ENCODE assay signal across 13 cellular contexts in genomic region chr14:55536208-55536708, GRCh38.
"Had no signal": no experiment of that assay in that cellular context is flagged by ENCODE, and none has a peak within 500 bp of the region (broad histone marks: within the 10 kb centered on the region; RNA-seq: fewer than 3 reads in every experiment).

No MANE protein-coding gene starts in this region.

- H3K36me3 ChIP-seq: ascending aorta, gastroesophageal sphincter, sigmoid colon, upper lobe of right lung, WERI-Rb-1 had no signal

- H3K4me3 ChIP-seq: ascending aorta, gastroesophageal sphincter, sigmoid colon, upper lobe of right lung had no signal

- FAIRE-seq: colon, kidney had no signal

- H3K4me1 ChIP-seq: ascending aorta, gastroesophageal sphincter, sigmoid colon, upper lobe of right lung had no signal

- H3K9me3 ChIP-seq: ascending aorta, upper lobe of right lung had no signal

- H3K27me3 Mint-ChIP-seq: activated CD4-positive, alpha-beta T cell treated with anti-CD3 and anti-CD28 coated beads for 36 hours; activated naive CD8-positive, alpha-beta T cell treated with anti-CD3 and anti-CD28 coated beads, Interleukin-2, amount 10 ng/mL, durations not matched to agents 7 days and 5 days had no signal

- ATAC-seq: activated CD4-positive, alpha-beta T cell treated with anti-CD3 and anti-CD28 coated beads for 36 hours; activated CD8-positive, alpha-beta T cell treated with anti-CD3 and anti-CD28 coated beads, Interleukin-2, amount 10 ng/mL, durations not matched to agents 7 days and 5 days; gastroesophageal sphincter; upper lobe of right lung had no signal

- H3K4me3 Mint-ChIP-seq: activated CD4-positive, alpha-beta T cell treated with anti-CD3 and anti-CD28 coated beads for 36 hours; activated CD8-positive, alpha-beta T cell treated with anti-CD3 and anti-CD28 coated beads, Interleukin-2, amount 10 ng/mL, durations not matched to agents 7 days and 5 days; activated naive CD8-positive, alpha-beta T cell treated with anti-CD3 and anti-CD28 coated beads, Interleukin-2, amount 10 ng/mL, durations not matched to agents 7 days and 5 days had no signal

- H3K27ac ChIP-seq: ascending aorta, gastroesophageal sphincter, sigmoid colon, upper lobe of right lung, WERI-Rb-1 had no signal

- H3K27me3 ChIP-seq: ascending aorta, gastroesophageal sphincter, sigmoid colon, upper lobe of right lung had no signal

- H3K4me1 Mint-ChIP-seq: activated CD4-positive, alpha-beta T cell treated with anti-CD3 and anti-CD28 coated beads for 36 hours; activated naive CD8-positive, alpha-beta T cell treated with anti-CD3 and anti-CD28 coated beads, Interleukin-2, amount 10 ng/mL, durations not matched to agents 7 days and 5 days had no signal

- DNase-seq: activated CD4-positive, alpha-beta T cell treated with anti-CD3 and anti-CD28 coated beads for 36 hours; activated CD8-positive, alpha-beta memory T cell treated with anti-CD3 and anti-CD28 coated beads, Interleukin-2, amount 50 U/mL, for 48 hours; activated CD8-positive, alpha-beta T cell treated with anti-CD3 and anti-CD28 coated beads, Interleukin-2, amount 10 ng/mL, durations not matched to agents 7 days and 5 days; activated naive CD8-positive, alpha-beta T cell treated with anti-CD3 and anti-CD28 coated beads, Interleukin-2, amount 10 ng/mL, durations not matched to agents 7 days and 5 days; kidney; sigmoid colon; stimulated activated CD4-positive, alpha-beta T cell treated with anti-CD3 and anti-CD28 coated beads, Interleukin-2, amount 100 ng/mL, for 48 hours; stimulated activated naive CD4-positive, alpha-beta T cell treated with Interleukin-2 at 50 U/mL for 16 hours; upper lobe of right lung; WERI-Rb-1 had no signal

- H3K27ac Mint-ChIP-seq: activated CD4-positive, alpha-beta T cell treated with anti-CD3 and anti-CD28 coated beads for 36 hours; activated CD8-positive, alpha-beta T cell treated with anti-CD3 and anti-CD28 coated beads, Interleukin-2, amount 10 ng/mL, durations not matched to agents 7 days and 5 days; activated naive CD8-positive, alpha-beta T cell treated with anti-CD3 and anti-CD28 coated beads, Interleukin-2, amount 10 ng/mL, durations not matched to agents 7 days and 5 days had no signal
